ENCODE assay signal across 14 cellular contexts in the genomic region with DNA sequence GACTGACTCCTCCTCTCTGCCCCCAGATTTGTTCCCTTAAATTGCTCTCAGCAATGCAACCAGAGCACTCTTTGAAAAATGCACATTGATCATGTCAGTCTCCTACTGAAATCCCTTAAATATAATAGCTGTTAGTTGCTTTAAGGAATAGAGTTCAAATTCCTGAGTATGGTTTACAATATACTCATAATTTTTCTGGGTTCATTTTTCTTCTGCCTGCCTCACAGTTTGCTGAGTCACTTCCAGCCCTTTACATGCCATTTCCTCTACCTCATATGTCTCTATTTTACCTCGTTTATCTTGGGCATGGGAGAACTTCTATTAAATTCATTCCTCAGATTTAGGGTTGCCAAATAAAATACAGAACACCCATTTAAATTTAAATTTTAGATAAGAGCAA.
A peak's percentile ranks its signal among the peaks of the same experiment; 100 is the strongest.
DNase-seq lines count a peak whose midpoint lies in the region; ATAC-seq, FAIRE-seq and TF ChIP-seq lines count a peak whose summit lies in the region.
"Had no signal": no experiment of that assay in that cellular context is flagged by ENCODE, and none has a peak within 500 bp of the region (broad histone marks: within the 10 kb centered on the region; RNA-seq: fewer than 3 reads in every experiment).

No MANE protein-coding gene starts in this region.

- peak overlapping the region; percentile 36 for H3K27ac Mint-ChIP-seq in type B pancreatic cell
- H3K27ac Mint-ChIP-seq: activated CD4-positive, alpha-beta memory T cell treated with anti-CD3 and anti-CD28 coated beads, Interleukin-2, amount 10 ng/mL, durations not matched to agents 7 days and 5 days; CD14-positive monocyte had no signal

- H3K27me3 ChIP-seq in ascending aorta: no peaks in the 10 kb centered on the region
- no peaks in the 10 kb centered on the region for H3K27me3 ChIP-seq in pancreas
- H3K27me3 ChIP-seq: SJSA1 had no signal

- H3K36me3 ChIP-seq in ascending aorta (no peaks in the 10 kb centered on the region), pancreas (no peaks in the 10 kb centered on the region)
- H3K36me3 ChIP-seq: SJSA1 had no signal

- intact Hi-C loops in ascending aorta (cut with DNase I): no loop called here
- intact Hi-C loops in pancreas (cut with DNase I): no loop called here

- no peak overlapping the region for H3K4me3 ChIP-seq in ascending aorta
- no peak overlapping the region for H3K4me3 ChIP-seq in pancreas
- H3K4me3 ChIP-seq: SJSA1 had no signal

- H3K4me3 Mint-ChIP-seq in type B pancreatic cell: peak overlapping the region; percentile 0
- H3K4me3 Mint-ChIP-seq: activated CD4-positive, alpha-beta memory T cell treated with anti-CD3 and anti-CD28 coated beads, Interleukin-2, amount 10 ng/mL, durations not matched to agents 7 days and 5 days; CD14-positive monocyte; neural crest cell had no signal

- DNase-seq in NCI-H460 (ENCODE audit: extremely low read depth, low read depth) (peak; percentile 15), ascending aorta (ENCODE audit: low spot score in 2 of 2) (no peak), fibroblast of the conjunctiva (ENCODE audit: low read depth) (peak; percentile 6), type B pancreatic cell (ENCODE audit: extremely low spot score, unreplicated experiment) (no peak), pancreas (no peak), urothelium cell line (ENCODE audit: low spot score) (no peak)
- DNase-seq in activated CD4-positive, alpha-beta T cell treated with anti-CD3 and anti-CD28 coated beads for 4 hours: no peak
- DNase-seq: activated CD4-positive, alpha-beta memory T cell treated with anti-CD3 and anti-CD28 coated beads, Interleukin-2, amount 10 ng/mL, durations not matched to agents 7 days and 5 days; MV-4-11; stimulated activated naive CD8-positive, alpha-beta T cell treated with anti-CD3 and anti-CD28 coated beads, Interleukin-15, Interleukin-2, amounts not matched to agents 100 U/mL and 50 U/mL, for 24 hours had no signal

- TF ChIP-seq CTCF in ascending aorta (IDR thresholded peaks at IDR 0.05) (no peak), type B pancreatic cell (conservative IDR thresholded peaks at IDR 0.05) (no peak), pancreas (IDR thresholded peaks at IDR 0.05) (no peak)

- no peaks in the 10 kb centered on the region for H3K9me3 ChIP-seq in ascending aorta
- no peaks in the 10 kb centered on the region for H3K9me3 ChIP-seq in pancreas
- H3K9me3 ChIP-seq: SJSA1 had no signal

- 8 to 11% methylated on average over 1 of the region's 1 CpG for WGBS in pancreas, 2 donors

- no peaks in the 10 kb centered on the region for H3K36me3 Mint-ChIP-seq in type B pancreatic cell
- H3K36me3 Mint-ChIP-seq: CD14-positive monocyte had no signal

- no peak for ATAC-seq in pancreas
- ATAC-seq: stimulated activated naive CD8-positive, alpha-beta T cell treated with anti-CD3 and anti-CD28 coated beads, Interleukin-15, Interleukin-2, amounts not matched to agents 100 U/mL and 50 U/mL, for 24 hours had no signal

- H3K27me3 Mint-ChIP-seq in type B pancreatic cell: no peaks in the 10 kb centered on the region
- H3K27me3 Mint-ChIP-seq: activated CD4-positive, alpha-beta memory T cell treated with anti-CD3 and anti-CD28 coated beads, Interleukin-2, amount 10 ng/mL, durations not matched to agents 7 days and 5 days had no signal

- H3K4me1 ChIP-seq in ascending aorta (peaks cover 0 to 11% of the 10 kb centered on the region in 2 donors), pancreas (no peaks in the 10 kb centered on the region)
- H3K4me1 ChIP-seq: SJSA1 had no signal

- peaks cover 3% of the 10 kb centered on the region for H3K4me1 Mint-ChIP-seq in type B pancreatic cell (ENCODE audit: unreplicated experiment)
- H3K4me1 Mint-ChIP-seq: activated CD4-positive, alpha-beta memory T cell treated with anti-CD3 and anti-CD28 coated beads, Interleukin-2, amount 10 ng/mL, durations not matched to agents 7 days and 5 days; CD14-positive monocyte; neural crest cell had no signal

- no peaks in the 10 kb centered on the region for H3K9me3 Mint-ChIP-seq in type B pancreatic cell

- peak overlapping the region; percentile 40 to 55 for H3K27ac ChIP-seq in ascending aorta
- H3K27ac ChIP-seq in pancreas: no peak overlapping the region
- H3K27ac ChIP-seq: SJSA1 had no signal

- FAIRE-seq in pancreas (lab: Jason Lieb, UNC): no peak
- FAIRE-seq in urothelium cell line (lab: Jason Lieb, UNC): no peak
- FAIRE-seq: frontal cortex had no signal

Comparison
In these comparisons a context has a peak if more than half of its experiments do, and no peak if none do; other contexts are left out.
1. DNase-seq: peak in NCI-H460 (single experiment) and fibroblast of the conjunctiva (single experiment); none in ascending aorta (0 of 2), type B pancreatic cell (single experiment), pancreas (0 of 6), urothelium cell line (single experiment) and activated CD4-positive, alpha-beta T cell treated with anti-CD3 and anti-CD28 coated beads for 4 hours (0 of 2).
2. H3K27ac ChIP-seq: peak in ascending aorta (2 of 2); none in pancreas (0 of 4).